Comparison of ENCODE assay signal across 28 cellular contexts in the genomic region with DNA sequence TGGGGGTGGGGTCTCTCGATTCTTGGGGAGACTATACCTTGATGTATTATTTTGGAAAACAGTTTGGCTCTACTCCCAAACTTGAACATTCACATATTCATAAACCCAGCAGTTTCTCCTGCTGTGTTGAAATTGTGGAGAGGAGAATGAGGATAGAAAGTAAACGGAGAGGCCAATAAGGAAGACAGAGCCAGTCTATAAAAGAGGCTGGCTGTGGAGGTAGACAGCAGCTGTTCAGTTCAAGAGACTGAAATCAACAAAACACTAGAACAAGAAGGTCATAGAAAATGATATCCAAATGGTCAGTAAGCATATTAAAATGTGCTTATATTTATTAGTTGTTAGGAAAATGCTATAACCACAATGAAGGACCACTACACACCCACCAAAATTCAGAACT. TPM values are rescaled to one million over a fixed set of nuclear protein-coding genes. Genes with fewer than 3 reads are reported as not detected.
"Had no signal": no experiment of that assay in that cellular context is flagged by ENCODE, and none has a peak within 500 bp of the region (broad histone marks: within the 10 kb centered on the region; RNA-seq: fewer than 3 reads in every experiment).

No MANE protein-coding gene starts in this region.

- H3K27ac ChIP-seq: ascending aorta, cardiac muscle cell, PC-9, RWPE1 had no signal

- H3K36me3 ChIP-seq: ascending aorta, cardiac muscle cell, MG63 had no signal

- DNase-seq: activated CD4-positive, alpha-beta T cell treated with anti-CD3 and anti-CD28 coated beads for 36 hours; activated CD4-positive, alpha-beta T cell treated with anti-CD3 and anti-CD28 coated beads, Interleukin-2, amount 10 ng/mL, durations not matched to agents 7 days and 5 days; activated CD4-positive, alpha-beta T cell treated with anti-CD3 and anti-CD28 coated beads, Interleukin-2, amount 50 U/mL, for 48 hours; activated CD8-positive, alpha-beta T cell treated with anti-CD3 and anti-CD28 coated beads, Interleukin-2, amount 10 ng/mL, durations not matched to agents 7 days and 5 days; activated gamma-delta T cell; activated naive CD4-positive, alpha-beta T cell treated with Interleukin-2 at 50 U/mL for 16 hours; activated naive CD8-positive, alpha-beta T cell treated with anti-CD3 and anti-CD28 coated beads, Interleukin-2, amount 10 ng/mL, durations not matched to agents 7 days and 5 days; activated T-cell treated with anti-CD3 and anti-CD28 coated beads, Interleukin-2, amount 50 U/mL, for 24 hours; amygdala; Kasumi-1; KG1; MG63; NCI-H1048; NCI-H1417; NCI-H146; NCI-H187; NCI-H2081 treated with DMSO at 0.1 percent for 48 hours; NCI-H524; PC-9 had no signal

- H3K27me3 ChIP-seq: ascending aorta, MG63 had no signal

- H3K4me3 ChIP-seq: ascending aorta, cardiac muscle cell, MG63, PC-9 had no signal

- H3K9me3 ChIP-seq: ascending aorta, MG63 had no signal

- ATAC-seq: activated CD4-positive, alpha-beta T cell treated with anti-CD3 and anti-CD28 coated beads for 36 hours; activated CD4-positive, CD25-positive, alpha-beta regulatory T cell treated with anti-CD3 and anti-CD28 coated beads, Interleukin-2, amount 50 U/mL, for 24 hours; activated CD8-positive, alpha-beta T cell treated with anti-CD3 and anti-CD28 coated beads, Interleukin-2, amount 10 ng/mL, durations not matched to agents 7 days and 5 days; Right ventricle myocardium inferior; WTC11 had no signal

- H3K4me1 ChIP-seq: ascending aorta had no signal

RNA-seq across cellular contexts. Expression of a gene that starts 1.9 kb away (rescaled TPM):
- total RNA-seq: activated CD4-positive, alpha-beta T cell treated with anti-CD3 and anti-CD28 coated beads for 36 hours; activated CD4-positive, alpha-beta T cell treated with anti-CD3 and anti-CD28 coated beads, Interleukin-2, amount 10 ng/mL, durations not matched to agents 7 days and 5 days; activated CD8-positive, alpha-beta T cell treated with anti-CD3 and anti-CD28 coated beads, Interleukin-2, amount 10 ng/mL, durations not matched to agents 7 days and 5 days; activated naive CD8-positive, alpha-beta T cell treated with anti-CD3 and anti-CD28 coated beads, Interleukin-2, amount 10 ng/mL, durations not matched to agents 7 days and 5 days; activated T-helper 2 cell treated with anti-CD3 and anti-CD28 coated beads, Interferon-gamma antibody, Interleukin-2, Interleukin-4, amounts not matched to agents 10 μg/mL and 5 μg/mL and 100 μg/mL, durations not matched to agents 14 hours and 24 hours and 36 hours; ascending aorta; chondrocyte; OCI-LY7; PC-9; WTC11 had no signal

RNA-seq across cellular contexts. Expression of a gene that starts 46.9 kb away (rescaled TPM):
- total RNA-seq: activated CD8-positive, alpha-beta T cell treated with anti-CD3 and anti-CD28 coated beads, Interleukin-2, amount 10 ng/mL, durations not matched to agents 7 days and 5 days; activated naive CD8-positive, alpha-beta T cell treated with anti-CD3 and anti-CD28 coated beads, Interleukin-2, amount 10 ng/mL, durations not matched to agents 7 days and 5 days; OCI-LY7; PC-9 had no signal
